Comparison of ENCODE assay signal across 12 cellular contexts in the genomic region with DNA sequence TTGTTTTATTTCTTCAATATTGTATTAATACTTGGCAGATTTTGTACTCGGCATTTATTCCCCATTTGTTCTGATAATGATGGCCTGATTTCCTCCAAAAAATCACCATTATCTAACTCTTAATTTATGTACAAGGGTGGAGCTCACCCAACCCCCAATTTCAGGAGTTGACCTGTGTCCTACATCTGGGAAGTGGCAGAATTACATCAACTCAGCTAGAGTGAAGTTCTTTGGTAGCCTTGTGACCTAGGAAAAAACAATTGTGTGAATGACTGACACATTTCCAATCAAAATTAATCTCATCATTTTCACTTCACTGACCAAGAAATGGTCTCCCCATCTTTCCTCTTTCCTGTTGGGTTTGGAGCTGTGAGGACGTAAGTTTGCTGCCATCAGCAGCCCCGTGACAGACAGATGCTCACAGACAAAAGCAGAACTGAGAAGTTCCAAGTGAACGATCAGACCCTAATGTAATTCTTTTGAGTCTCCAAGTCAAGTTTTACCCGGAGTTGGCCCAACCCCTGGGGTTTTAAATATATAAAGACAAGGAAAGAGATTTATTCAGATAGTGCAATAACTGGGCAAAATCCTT. TPM values are rescaled to one million over a fixed set of nuclear protein-coding genes. Genes with fewer than 3 reads are reported as not detected.
DNase-seq lines count a peak whose midpoint lies in the region; ATAC-seq, FAIRE-seq and TF ChIP-seq lines count a peak whose summit lies in the region.
"Had no signal": no experiment of that assay in that cellular context is flagged by ENCODE, and none has a peak within 500 bp of the region (broad histone marks: within the 10 kb centered on the region; RNA-seq: fewer than 3 reads in every experiment).

No MANE protein-coding gene starts in this region.

- peak overlapping the region; percentile 58 for H3K4me2 ChIP-seq in GM12878 (ENCODE audit: control insufficient read depth, insufficient read depth)
- H3K4me2 ChIP-seq: A549 had no signal

- WGBS in heart left ventricle, 4 donors, result 50 to 58% (median 55%) methylated on average over 5 of the region's 5 CpGs
- WGBS in GM12878 (ENCODE audit: insufficient coverage, insufficient replicate concordance, low lambda C conversion rate, missing lambda C conversion rate), result 22% methylated on average over 4 of the region's 5 CpGs
- 55 to 71% methylated on average over 3 to 5 of the region's 5 CpGs for WGBS in transverse colon (ENCODE audit: low coverage in 1 of 2), 2 donors

- RAD21 ChIA-PET in GM12878 (lab: Charles Lee; ENCODE audit: unreplicated experiment), result interaction anchor here (0.7 to 2.1 kb wide), 6 partner anchors 24 to 454 kb away, joined by 3 to 8 read pairs (median 4); no protein-coding TSS in a partner anchor

- H3K27ac ChIP-seq in heart left ventricle (peak overlapping the region in 3 of 12 donors; percentile 48 to 89 (median 49)), right atrium auricular region (no peak overlapping the region), GM12878 (ENCODE audit: control insufficient read depth, insufficient read depth) (peak overlapping the region; percentile 64), transverse colon (peak overlapping the region in 2 of 4 donors; percentile 6 to 18), vagina (no peak overlapping the region)
- H3K27ac ChIP-seq: A549 had no signal

- SMC1A ChIA-PET in GM12878 (lab: Charles Lee; ENCODE audit: uncharacterized antibody, unreplicated experiment), result interaction anchor here (0.8 to 1.9 kb wide), 9 partner anchors 9 to 147 kb away, joined by 3 to 8 read pairs (median 5); a partner anchor contains a TSS

- peak overlapping the region; percentile 49; the same call in 1 of the 2 replicates for H2AFZ ChIP-seq in GM12878 (ENCODE audit: control insufficient read depth, low read depth, low read length)

- H3K4me1 ChIP-seq in heart left ventricle (peaks cover 0 to 26% (median 0%) of the 10 kb centered on the region in 12 donors), right atrium auricular region (no peaks in the 10 kb centered on the region), GM12878 (ENCODE audit: control insufficient read depth, insufficient read depth, low read length) (peaks cover 18% of the 10 kb centered on the region), transverse colon (no peaks in the 10 kb centered on the region), vagina (no peaks in the 10 kb centered on the region)
- H3K4me1 ChIP-seq: A549, pancreas had no signal

- H3K36me3 ChIP-seq in heart left ventricle, result peaks cover 0 to 19% (median 0%) of the 10 kb centered on the region in 9 donors
- no peaks in the 10 kb centered on the region for H3K36me3 ChIP-seq in right atrium auricular region
- no peaks in the 10 kb centered on the region for H3K36me3 ChIP-seq in GM12878 (ENCODE audit: control insufficient read depth in 2 of 2, insufficient read depth in 2 of 2, low read length in 1 of 2)
- H3K36me3 ChIP-seq in transverse colon, result no peaks in the 10 kb centered on the region
- no peaks in the 10 kb centered on the region for H3K36me3 ChIP-seq in vagina
- H3K36me3 ChIP-seq: pancreas had no signal

- CTCF ChIA-PET in GM12878 (lab: Yijun Ruan, JAX), result interaction anchor here (0.8 to 2.0 kb wide), 5 partner anchors 24 to 146 kb away, joined by 3 to 8 read pairs (median 4); no protein-coding TSS in a partner anchor

- H3K9me3 ChIP-seq in heart left ventricle (no peaks in the 10 kb centered on the region), right atrium auricular region (no peaks in the 10 kb centered on the region), GM12878 (replicated peaks; ENCODE audit: control insufficient read depth, insufficient read depth, low read length) (no peaks in the 10 kb centered on the region), transverse colon (no peaks in the 10 kb centered on the region), vagina (no peaks in the 10 kb centered on the region)
- H3K9me3 ChIP-seq: A549, pancreas had no signal

- H3K79me2 ChIP-seq in GM12878 (ENCODE audit: control insufficient read depth, insufficient read depth, low read length), result no peaks in the 10 kb centered on the region

- no peaks in the 10 kb centered on the region for H4K20me1 ChIP-seq in GM12878 (ENCODE audit: control insufficient read depth, insufficient read depth)

- in situ Hi-C loops in GM12878 (cut with MboI), result no loop called here
- in situ Hi-C loops in transverse colon (cut with MboI; ENCODE audit: low pct_ligation_motif_present in 1 of 4, low pct_unique_long_range_greater_than_20kb in 1 of 4, low sequenced_read_pairs in 3 of 4), result no loop called here

- ATAC-seq in heart left ventricle (peak; percentile 48 to 83 (median 56)), HG02981 (IDR thresholded peaks at IDR 0.05; ENCODE audit: unreplicated experiment) (peak; percentile 69), GM12878 (peak; percentile 82)
- ATAC-seq: A549 had no signal

- intact Hi-C loops in heart left ventricle (cut with DNase I), result no loop called here
- intact Hi-C loops in GM12878 (cut with micrococcal nuclease; ENCODE audit: unreplicated experiment), result loop anchor here (1.0 to 10.0 kb wide), 3 partner anchors 27 to 106 kb away; no protein-coding TSS in a partner anchor
- intact Hi-C loops in transverse colon (cut with DNase I; ENCODE audit: low total_unique reads), result no loop called here
- intact Hi-C loops in vagina (cut with DNase I), result no loop called here

- no TSS peak for BruUV-seq in GM12878 (replicated peaks; lab: Mats Ljungman, UMichigan)

- peak; percentile 57 for FAIRE-seq in GM12878 (lab: Jason Lieb, UNC)
- FAIRE-seq: A549, pancreas had no signal

- TF ChIP-seq RAD21 in GM12878 (IDR thresholded peaks at IDR 0.05; ENCODE audit: insufficient read depth, low read depth, low read length), result no peak

- no peaks in the 10 kb centered on the region for H3K27me3 ChIP-seq in heart left ventricle
- no peaks in the 10 kb centered on the region for H3K27me3 ChIP-seq in right atrium auricular region
- H3K27me3 ChIP-seq in GM12878 (replicated peaks in 1 of 2; ENCODE audit: control insufficient read depth in 2 of 2, insufficient read depth in 2 of 2, low read length in 1 of 2), result no peaks in the 10 kb centered on the region
- H3K27me3 ChIP-seq in transverse colon, result no peaks in the 10 kb centered on the region
- H3K27me3 ChIP-seq in vagina, result no peaks in the 10 kb centered on the region
- H3K27me3 ChIP-seq: pancreas had no signal

- TF ChIP-seq CTCF in heart left ventricle (IDR thresholded peaks at IDR 0.05) (no peak), right atrium auricular region (IDR thresholded peaks at IDR 0.05) (no peak), GM12878 (IDR thresholded peaks at IDR 0.05 in 2 of 3, conservative IDR thresholded peaks at IDR 0.05 in 1 of 3; ENCODE audit: control insufficient read depth in 2 of 3, extremely low read depth in 1 of 3, insufficient read depth in 1 of 3, low read depth in 3 of 3, low read length in 3 of 3) (no peak), transverse colon (IDR thresholded peaks at IDR 0.05) (no peak), vagina (IDR thresholded peaks at IDR 0.05) (no peak)

- POLR2A ChIA-PET in GM12878 (lab: Charles Lee), result interaction anchor here (0.7 kb wide), 1 partner anchor 78 kb away, joined by 3 read pairs; no protein-coding TSS in a partner anchor

- DNase-seq in heart left ventricle (peak in 2 of 5 donors; percentile 14 to 41), right atrium auricular region (ENCODE audit: low spot score) (no peak), GM12878 (ENCODE audit: low read depth, low spot score) (peak; percentile 64), transverse colon (peak; percentile 27), vagina (ENCODE audit: extremely low spot score in 2 of 2) (no peak)
- no peak for DNase-seq in activated CD4-positive, alpha-beta T cell treated with anti-CD3 and anti-CD28 coated beads, Interleukin-2, amount 50 U/mL, for 48 hours
- DNase-seq in stimulated activated CD4-positive, alpha-beta T cell treated with anti-CD3 and anti-CD28 coated beads, Interleukin-4, amount 100 ng/mL, for 1 hour, result no peak

- H3K4me3 ChIP-seq in heart left ventricle (no peak overlapping the region), right atrium auricular region (no peak overlapping the region), GM12878 (no peak overlapping the region), transverse colon (no peak overlapping the region), vagina (no peak overlapping the region)
- H3K4me3 ChIP-seq: A549, pancreas had no signal

- TF ChIP-seq EP300 in GM12878 (IDR thresholded peaks at IDR 0.05; ENCODE audit: borderline replicate concordance in 1 of 2, control insufficient read depth in 1 of 2, low read depth in 2 of 2, low read length in 2 of 2) (peak; percentile 94 to 95; a peak in 3 of 4 replicates), transverse colon (IDR thresholded peaks at IDR 0.05; ENCODE audit: low read depth) (peak; percentile 19)

- TF ChIP-seq POLR2A in heart left ventricle (IDR thresholded peaks at IDR 0.05), result no peak
- no peak for TF ChIP-seq POLR2A in GM12878 (IDR thresholded peaks at IDR 0.05; ENCODE audit: low read depth, low read length)
- no peak for TF ChIP-seq POLR2A in transverse colon (IDR thresholded peaks at IDR 0.05)
- no peak for TF ChIP-seq POLR2A in vagina (IDR thresholded peaks at IDR 0.05)

- H3K9ac ChIP-seq in GM12878 (ENCODE audit: control insufficient read depth, insufficient read depth, low read length), result no peak overlapping the region

RNA-seq across cellular contexts. Expression of a gene that starts 16.6 kb away (rescaled TPM):
- total RNA-seq in heart left ventricle, result not detected
- polyA plus RNA-seq in heart left ventricle, result under 1 TPM in 1 of 2 donors, not detected in 1; 0.18 TPM
- total RNA-seq in right atrium auricular region, result not detected
- not detected in 2 replicates for total RNA-seq in GM12878 (2013; cell fraction: nucleolus; rRNA removed)
- total RNA-seq in GM12878 (2014; rRNA removed), result 0.38 TPM in 1 of 2 replicates, not detected in the other
- not detected in 2 replicates for total RNA-seq in GM12878 (2014; rRNA removed; fragmentation: Illumina TruSeq; extraction: Trizol)
- not detected in 2 replicates for total RNA-seq in GM12878 (2021)
- not detected for polyA plus RNA-seq in GM12878 (2011; ENCODE audit: low read depth)
- 0.14 and 0.27 TPM in 2 replicates for polyA plus RNA-seq in GM12878 (2011; rRNA removed)
- 0.28 TPM in 2 replicates for polyA plus RNA-seq in GM12878 (2011; cell fraction: cytosol; rRNA removed)
- polyA plus RNA-seq in GM12878 (2011; cell fraction: nucleus; rRNA removed), result 0.27 TPM in 1 of 2 replicates, not detected in the other
- not detected in 2 replicates for polyA plus RNA-seq in GM12878 (2012)
- 0.71 TPM in 1 of 2 replicates, not detected in the other for polyA plus RNA-seq in GM12878 (2014; fragmentation: Illumina TruSeq; extraction: Trizol)
- under 1 TPM; 0.47 to 0.49 TPM for polyA plus RNA-seq in GM12878 (2014; fragmentation: Nextera tagmentation; extraction: Ambion mirVana)
- not detected in 2 replicates for polyA plus RNA-seq in GM12878 (2014; rRNA removed)
- under 1 TPM; 0.39 to 0.86 TPM for polyA plus RNA-seq in GM12878 (2016; fragmentation: Nextera tagmentation; extraction: Ambion mirVana)
- 0.52 TPM in 1 of 2 replicates, not detected in the other for polyA minus RNA-seq in GM12878 (2011; rRNA and poly(A)+ RNA removed)
- not detected in 2 replicates for polyA minus RNA-seq in GM12878 (2011; cell fraction: cytosol; rRNA and poly(A)+ RNA removed)
- polyA minus RNA-seq in GM12878 (2011; cell fraction: nucleus; rRNA and poly(A)+ RNA removed), result not detected in 2 replicates
- total RNA-seq in transverse colon, result not detected
- 3.4 TPM for total RNA-seq in vagina
- total RNA-seq: activated T-helper 1 cell treated with anti-CD3 and anti-CD28 coated beads, Interleukin-12 subunit alpha, Interleukin-12 subunit beta, Interleukin-2, Interleukin-4 antibody, amounts not matched to agents 30 ng/mL and 10 ng/mL and 1 ng/mL, durations not matched to agents 14 hours and 24 hours and 36 hours; pancreas; T-helper 2 cell treated with Interferon-gamma antibody and Interleukin-4, amounts not matched to agents 100 ng/mL and 5 ng/mL, for 36 hours had no signal
- polyA plus RNA-seq: A549, pancreas had no signal

RNA-seq across cellular contexts. Expression of a gene that starts 30.0 kb away (rescaled TPM):
- total RNA-seq in heart left ventricle (10 to 100 TPM in 4 of 9 donors, 1 to 10 TPM in 5; 4.1 to 72.2 (median 10.0) TPM), right atrium auricular region (10 to 100 TPM in 1 of 2 donors, 1 to 10 TPM in 1; 7.8 to 11.6 TPM), GM12878 (2014; rRNA removed) (0.27 and 0.56 TPM in 2 replicates), GM12878 (2014; rRNA removed; fragmentation: Illumina TruSeq; extraction: Trizol) (0.37 and 0.67 TPM in 2 replicates), GM12878 (2021) (0.88 and 1.2 TPM in 2 replicates), transverse colon (10 to 100 TPM in 3 of 4 donors, 1 to 10 TPM in 1; 7.6 to 23.8 (median 12.0) TPM), vagina (10.3 TPM)
- polyA plus RNA-seq in heart left ventricle (1 to 10 TPM; 4.3 to 8.0 TPM), GM12878 (2011; rRNA removed) (0.10 and 0.19 TPM in 2 replicates), GM12878 (2014; fragmentation: Illumina TruSeq; extraction: Trizol) (0.22 and 0.69 TPM in 2 replicates), GM12878 (2014; fragmentation: Nextera tagmentation; extraction: Ambion mirVana) (1 to 10 TPM; 1.8 to 2.4 TPM), GM12878 (2014; rRNA removed) (0.91 and 1.4 TPM in 2 replicates), GM12878 (2016; fragmentation: Nextera tagmentation; extraction: Ambion mirVana) (under 1 TPM; 0.19 to 0.24 TPM)
- 0.61 and 0.88 TPM in 2 replicates for total RNA-seq in GM12878 (2013; cell fraction: nucleolus; rRNA removed)
- polyA plus RNA-seq in GM12878 (2011; ENCODE audit: low read depth), result 0.33 TPM
- polyA plus RNA-seq in GM12878 (2011; cell fraction: cytosol; rRNA removed), result 0.07 TPM in 1 of 2 replicates, not detected in the other
- polyA plus RNA-seq in GM12878 (2011; cell fraction: nucleus; rRNA removed), result 0.37 TPM in 1 of 2 replicates, not detected in the other
- polyA plus RNA-seq in GM12878 (2012), result 0.07 and 0.09 TPM in 2 replicates
- polyA minus RNA-seq in GM12878 (2011; rRNA and poly(A)+ RNA removed), result not detected in 2 replicates
- polyA minus RNA-seq in GM12878 (2011; cell fraction: cytosol; rRNA and poly(A)+ RNA removed), result not detected in 2 replicates
- polyA minus RNA-seq in GM12878 (2011; cell fraction: nucleus; rRNA and poly(A)+ RNA removed), result not detected in 2 replicates
- total RNA-seq: activated T-helper 1 cell treated with anti-CD3 and anti-CD28 coated beads, Interleukin-12 subunit alpha, Interleukin-12 subunit beta, Interleukin-2, Interleukin-4 antibody, amounts not matched to agents 30 ng/mL and 10 ng/mL and 1 ng/mL, durations not matched to agents 14 hours and 24 hours and 36 hours; T-helper 2 cell treated with Interferon-gamma antibody and Interleukin-4, amounts not matched to agents 100 ng/mL and 5 ng/mL, for 36 hours had no signal
- polyA plus RNA-seq: A549 had no signal

Comparison
In these comparisons a context has a peak if more than half of its experiments do, and no peak if none do; other contexts are left out.
1. DNase-seq: peak in GM12878 (single experiment) and transverse colon (single experiment); none in right atrium auricular region (single experiment), activated CD4-positive, alpha-beta T cell treated with anti-CD3 and anti-CD28 coated beads, Interleukin-2, amount 50 U/mL, for 48 hours (0 of 2), stimulated activated CD4-positive, alpha-beta T cell treated with anti-CD3 and anti-CD28 coated beads, Interleukin-4, amount 100 ng/mL, for 1 hour (single experiment) and vagina (0 of 2).
2. Peak in every context shown above with its lines, with median percentiles within 50 percentile points of each other: ATAC-seq.